In the genomic region with DNA sequence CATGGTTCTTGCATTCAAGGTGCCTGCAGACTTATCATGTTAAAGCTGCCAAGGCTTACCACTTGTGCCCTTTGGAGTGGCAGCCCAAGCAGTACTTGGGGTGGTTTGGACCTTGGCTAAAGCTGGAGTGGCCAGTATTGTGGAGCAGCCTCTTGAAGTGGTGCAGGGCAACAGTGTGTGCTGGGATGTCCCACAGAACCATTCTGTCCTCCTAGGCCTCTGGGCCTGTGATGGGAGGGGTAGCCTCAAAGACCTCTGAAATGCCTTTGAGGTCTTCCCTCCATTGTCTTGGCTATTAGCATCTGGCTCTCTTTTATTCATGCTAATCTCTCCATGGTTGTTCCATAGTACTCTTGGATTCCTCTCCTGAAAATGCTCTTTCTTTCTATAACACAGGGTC, we compare ENCODE assay signal across 19 cellular contexts.
DNase-seq lines count a peak whose midpoint lies in the region; ATAC-seq, FAIRE-seq and TF ChIP-seq lines count a peak whose summit lies in the region.
"Had no signal": no experiment of that assay in that cellular context is flagged by ENCODE, and none has a peak within 500 bp of the region (broad histone marks: within the 10 kb centered on the region; RNA-seq: fewer than 3 reads in every experiment).

No MANE protein-coding gene starts in this region.

- H4K8ac ChIP-seq in neuronal stem cell (ENCODE audit: low read depth, low read length), result no peak overlapping the region

- no peak overlapping the region for H3K4me3 Mint-ChIP-seq in stimulated activated naive CD8-positive, alpha-beta T cell treated with anti-CD3 and anti-CD28 coated beads, Interleukin-15, amount 100 ng/mL, for 72 hours
- H3K4me3 Mint-ChIP-seq: B cell; CD8-positive, alpha-beta T cell had no signal

- peaks cover 19 to 34% of the 10 kb centered on the region in 2 donors for H3K9me3 Mint-ChIP-seq in stimulated activated naive CD8-positive, alpha-beta T cell treated with anti-CD3 and anti-CD28 coated beads, Interleukin-15, amount 100 ng/mL, for 72 hours

- peak overlapping the region; percentile 6 for H3K14ac ChIP-seq in neuronal stem cell (ENCODE audit: low read length)

- no peak overlapping the region for H2BK12ac ChIP-seq in neuronal stem cell (ENCODE audit: low read length)

- H2BK15ac ChIP-seq in neuronal stem cell (ENCODE audit: low read length), result no peak overlapping the region

- no peak overlapping the region for H2BK120ac ChIP-seq in neuronal stem cell (ENCODE audit: low read depth, low read length)

- H3K27me3 Mint-ChIP-seq in stimulated activated naive CD8-positive, alpha-beta T cell treated with anti-CD3 and anti-CD28 coated beads, Interleukin-15, amount 100 ng/mL, for 72 hours, result no peaks in the 10 kb centered on the region

- H3K9me3 ChIP-seq in neuronal stem cell (replicated peaks in 1 of 2; ENCODE audit: control insufficient read depth in 2 of 2, insufficient read depth in 1 of 2, low read depth in 1 of 2, low read length in 2 of 2), result peaks cover 6 to 20% of the 10 kb centered on the region in 2 donors

- H3K4ac ChIP-seq in neuronal stem cell (ENCODE audit: low read length), result no peak overlapping the region

- TF ChIP-seq CTCF in bronchial epithelial cell (IDR thresholded peaks at IDR 0.05; ENCODE audit: insufficient read depth, low read length, severe bottlenecking) (no peak), omental fat pad (IDR thresholded peaks at IDR 0.05) (no peak)

- no peak overlapping the region for H3K18ac ChIP-seq in neuronal stem cell (ENCODE audit: low read length)

- H3K4me2 ChIP-seq in neuronal stem cell (ENCODE audit: insufficient read depth, low read length, poor library complexity, severe bottlenecking), result no peak overlapping the region
- H3K4me2 ChIP-seq: BLaER1 treated with 17β-estradiol and CSF1 and Interleukin-3, amounts not matched to agents 10 nM and 100 nM had no signal

- peak overlapping the region; percentile 3 for H3K9ac ChIP-seq in neuronal stem cell (ENCODE audit: low read depth, low read length, poor library complexity)
- H3K9ac ChIP-seq: BLaER1 treated with 17β-estradiol and CSF1 and Interleukin-3, amounts not matched to agents 10 nM and 100 nM had no signal

- no peak overlapping the region for H2AFZ ChIP-seq in neuronal stem cell (ENCODE audit: low read length)

- H3K36me3 ChIP-seq in bronchial epithelial cell (ENCODE audit: control insufficient read depth, insufficient read depth, low read length), result no peaks in the 10 kb centered on the region
- H3K36me3 ChIP-seq in neuronal stem cell (replicated peaks in 1 of 2; ENCODE audit: control insufficient read depth in 2 of 2, insufficient read depth in 2 of 2, low read length in 2 of 2), result peaks cover 0 to 3% of the 10 kb centered on the region in 2 donors

- H3K23ac ChIP-seq in neuronal stem cell (ENCODE audit: low read depth, low read length, poor library complexity), result no peak overlapping the region

- H2AK5ac ChIP-seq in neuronal stem cell (ENCODE audit: low read depth, low read length), result no peak overlapping the region

- peak; percentile 9 for DNase-seq in DMS53 (lab: John Stamatoyannopoulos, UW)
- DNase-seq in DMS53 treated with DMSO at 0.1 percent for 48 hours (lab: John Stamatoyannopoulos, UW; ENCODE audit: unreplicated experiment), result no peak
- DNase-seq in stimulated activated naive CD8-positive, alpha-beta T cell treated with anti-CD3 and anti-CD28 coated beads, Interleukin-15, Interleukin-2, amounts not matched to agents 100 U/mL and 50 U/mL, for 24 hours, result peak; percentile 15
- no peak for DNase-seq in stimulated activated naive CD8-positive, alpha-beta T cell treated with anti-CD3 and anti-CD28 coated beads, Interleukin-15, amount 100 ng/mL, for 72 hours
- no peak for DNase-seq in bronchial epithelial cell (ENCODE audit: low read depth)
- DNase-seq in neuronal stem cell (ENCODE audit: low spot score), result no peak
- DNase-seq in omental fat pad (ENCODE audit: low spot score), result no peak
- DNase-seq: Calu3; CD8-positive, alpha-beta T cell; GOT3; H7; IMR-90; KBM-7 had no signal

- no peak for ATAC-seq in stimulated activated naive CD8-positive, alpha-beta T cell treated with anti-CD3 and anti-CD28 coated beads, Interleukin-15, Interleukin-2, amounts not matched to agents 100 U/mL and 50 U/mL, for 24 hours
- ATAC-seq in stimulated activated naive CD8-positive, alpha-beta T cell treated with anti-CD3 and anti-CD28 coated beads, Interleukin-15, amount 100 ng/mL, for 72 hours, result no peak
- ATAC-seq in HG02798 (IDR thresholded peaks at IDR 0.05; ENCODE audit: poor library complexity, unreplicated experiment) (no peak), omental fat pad (ENCODE audit: low FRiP score) (no peak)
- ATAC-seq: CD8-positive, alpha-beta T cell had no signal

- H3K4me3 ChIP-seq in bronchial epithelial cell (ENCODE audit: low read depth, low read length), result no peak overlapping the region
- H3K4me3 ChIP-seq in neuronal stem cell (ENCODE audit: low read length in 2 of 2), result no peak overlapping the region

- no peak overlapping the region for H3K27ac Mint-ChIP-seq in stimulated activated naive CD8-positive, alpha-beta T cell treated with anti-CD3 and anti-CD28 coated beads, Interleukin-15, amount 100 ng/mL, for 72 hours
- H3K27ac Mint-ChIP-seq: B cell; CD8-positive, alpha-beta T cell had no signal

- H4K91ac ChIP-seq in neuronal stem cell (ENCODE audit: low read depth, low read length, poor library complexity), result no peak overlapping the region

- no peak overlapping the region for H2BK5ac ChIP-seq in neuronal stem cell (ENCODE audit: low read length)

- peak; percentile 80 for FAIRE-seq in bronchial epithelial cell (lab: Jason Lieb, UNC)
- FAIRE-seq: G401.6 had no signal

- no peaks in the 10 kb centered on the region for H3K4me1 ChIP-seq in neuronal stem cell (ENCODE audit: control insufficient read depth in 2 of 2, insufficient read depth in 1 of 2, low read depth in 1 of 2, low read length in 2 of 2)

- H3K27ac ChIP-seq in neuronal stem cell (replicated peaks; ENCODE audit: low read length), result no peak overlapping the region
- H3K27ac ChIP-seq: 22Rv1; BLaER1 treated with 17β-estradiol and CSF1 and Interleukin-3, amounts not matched to agents 10 nM and 100 nM; HL-60 had no signal

- no peaks in the 10 kb centered on the region for H3K79me1 ChIP-seq in neuronal stem cell (ENCODE audit: low read depth, low read length)

- peaks cover 10% of the 10 kb centered on the region for H3K4me1 Mint-ChIP-seq in stimulated activated naive CD8-positive, alpha-beta T cell treated with anti-CD3 and anti-CD28 coated beads, Interleukin-15, amount 100 ng/mL, for 72 hours
- H3K4me1 Mint-ChIP-seq: B cell had no signal

- H3K27me3 ChIP-seq in bronchial epithelial cell (ENCODE audit: control insufficient read depth, insufficient read depth, low read length) (no peaks in the 10 kb centered on the region), neuronal stem cell (ENCODE audit: control insufficient read depth in 3 of 3, insufficient read depth in 3 of 3, low read depth in 1 of 3, low read length in 3 of 3) (no peaks in the 10 kb centered on the region)
- H3K27me3 ChIP-seq: BLaER1 treated with 17β-estradiol and CSF1 and Interleukin-3, amounts not matched to agents 10 nM and 100 nM had no signal

Comparison
In these comparisons a context has a peak if more than half of its experiments do, and no peak if none do; other contexts are left out.
1. DNase-seq: peak in DMS53 (single experiment) and stimulated activated naive CD8-positive, alpha-beta T cell treated with anti-CD3 and anti-CD28 coated beads, Interleukin-15, Interleukin-2, amounts not matched to agents 100 U/mL and 50 U/mL, for 24 hours (single experiment); none in DMS53 treated with DMSO at 0.1 percent for 48 hours (single experiment), stimulated activated naive CD8-positive, alpha-beta T cell treated with anti-CD3 and anti-CD28 coated beads, Interleukin-15, amount 100 ng/mL, for 72 hours (0 of 2), bronchial epithelial cell (single experiment), neuronal stem cell (single experiment) and omental fat pad (single experiment).